ENCODE assay signal across 27 cellular contexts in the genomic region with DNA sequence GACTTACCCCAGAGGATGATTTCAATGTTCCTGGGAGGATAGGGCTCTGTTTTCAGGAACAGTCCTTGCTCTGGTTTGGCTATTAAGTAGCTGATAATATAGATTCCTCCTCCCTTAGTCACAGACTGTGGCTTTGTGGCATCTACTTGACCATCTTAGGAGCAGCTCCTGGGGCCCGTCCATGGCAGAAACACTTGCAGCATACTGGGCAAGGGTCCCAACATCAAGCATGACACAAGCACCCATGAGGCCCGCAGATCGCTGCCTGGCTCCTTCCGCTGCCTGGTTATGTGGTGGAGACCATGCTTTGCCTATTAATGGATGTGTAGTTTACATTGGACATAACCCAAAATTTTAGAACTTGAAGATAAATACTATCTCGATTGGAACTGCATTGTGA.
"Had no signal": no experiment of that assay in that cellular context is flagged by ENCODE, and none has a peak within 500 bp of the region (broad histone marks: within the 10 kb centered on the region; RNA-seq: fewer than 3 reads in every experiment).

No MANE protein-coding gene starts in this region.

- H3K4me3 ChIP-seq: Peyer's patch, SJSA1 had no signal

- ATAC-seq: activated CD4-positive, alpha-beta T cell treated with anti-CD3 and anti-CD28 coated beads for 36 hours; activated CD4-positive, CD25-positive, alpha-beta regulatory T cell treated with anti-CD3 and anti-CD28 coated beads, Interleukin-2, amount 50 U/mL, for 24 hours; activated CD8-positive, alpha-beta T cell treated with anti-CD3 and anti-CD28 coated beads, Interleukin-2, amount 10 ng/mL, durations not matched to agents 7 days and 5 days; WTC11 had no signal

- H3K9me3 ChIP-seq: Peyer's patch, SJSA1, SK-N-SH had no signal

- H3K27ac ChIP-seq: brain microvascular endothelial cell, Peyer's patch, SJSA1 had no signal

- H3K36me3 ChIP-seq: brain microvascular endothelial cell, Peyer's patch, SJSA1 had no signal

- H3K4me1 ChIP-seq: Peyer's patch, SJSA1 had no signal

- H3K27me3 ChIP-seq: brain microvascular endothelial cell, Peyer's patch, SJSA1 had no signal

- DNase-seq: activated CD4-positive, alpha-beta T cell treated with anti-CD3 and anti-CD28 coated beads for 36 hours; activated CD4-positive, alpha-beta T cell treated with anti-CD3 and anti-CD28 coated beads, Interleukin-2, amount 10 ng/mL, durations not matched to agents 7 days and 5 days; activated CD4-positive, alpha-beta T cell treated with anti-CD3 and anti-CD28 coated beads, Interleukin-2, amount 50 U/mL, for 48 hours; activated CD8-positive, alpha-beta T cell treated with anti-CD3 and anti-CD28 coated beads, Interleukin-2, amount 10 ng/mL, durations not matched to agents 7 days and 5 days; activated gamma-delta T cell; activated naive CD4-positive, alpha-beta T cell treated with Interleukin-2 at 50 U/mL for 16 hours; activated naive CD8-positive, alpha-beta T cell treated with anti-CD3 and anti-CD28 coated beads, Interleukin-2, amount 10 ng/mL, durations not matched to agents 7 days and 5 days; activated T-cell treated with anti-CD3 and anti-CD28 coated beads, Interleukin-2, amount 50 U/mL, for 24 hours; amygdala; brain microvascular endothelial cell; central memory CD4-positive, alpha-beta T cell; Karpas-422; MM.1S; MV-4-11; NCI-H1092; NCI-H1436 treated with DMSO at 0.1 percent for 48 hours; NCI-H1694 treated with DMSO at 0.1 percent for 48 hours; NCI-H2029; NCI-H345; NCI-H524 treated with DMSO at 0.1 percent for 48 hours; Peyer's patch; RPMI8226; SHP77 treated with DMSO at 0.1 percent for 48 hours; SK-N-SH had no signal
